7 cellular contexts compared by ENCODE assay signal in the genomic region with DNA sequence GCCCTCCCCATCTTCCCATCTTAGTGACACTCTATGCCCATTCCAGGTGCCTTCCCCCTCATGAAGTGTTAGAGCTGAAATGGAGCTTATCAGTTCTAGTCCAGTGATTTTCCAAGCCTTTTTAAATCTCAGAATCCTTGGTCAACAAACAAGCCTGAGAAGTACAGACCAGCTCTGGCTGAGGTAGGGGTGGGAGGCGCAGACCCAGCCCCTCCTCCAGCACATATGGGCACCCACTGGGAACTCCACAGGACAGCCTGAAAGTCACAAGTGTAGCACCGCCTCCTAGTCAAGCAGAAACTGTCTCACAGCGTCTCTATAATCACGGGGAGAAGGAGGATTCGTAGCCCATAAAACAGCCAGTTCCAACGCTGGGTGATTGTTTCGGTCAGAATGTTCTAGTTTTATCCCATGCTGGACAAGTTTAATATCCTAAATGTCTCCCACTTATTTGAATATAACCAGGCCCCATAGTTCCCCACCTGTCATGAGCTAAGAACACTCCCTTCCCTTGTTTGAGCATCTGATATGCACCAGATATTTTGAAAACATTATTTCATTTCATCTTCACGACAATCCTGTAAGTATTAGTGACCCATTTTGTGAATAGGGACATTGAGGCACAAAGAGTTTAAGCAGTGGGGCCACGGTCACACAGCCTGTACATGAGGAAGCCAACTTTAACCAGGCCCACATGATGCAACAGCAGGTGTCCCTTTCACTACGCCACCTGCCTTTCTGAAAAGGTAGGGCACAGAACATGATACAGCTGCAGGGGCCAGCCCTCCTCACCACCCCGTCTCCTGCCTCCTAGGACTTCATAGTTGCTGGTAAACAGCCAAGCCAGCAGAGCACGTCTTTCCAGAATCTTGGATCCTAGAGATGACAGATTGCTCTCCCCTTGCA. TPM values are rescaled to one million over a fixed set of nuclear protein-coding genes. Genes with fewer than 3 reads are reported as not detected.
DNase-seq lines count a peak whose midpoint lies in the region; ATAC-seq and TF ChIP-seq lines count a peak whose summit lies in the region.

No MANE protein-coding gene starts in this region.

- H3K4me1 Mint-ChIP-seq in activated naive CD8-positive, alpha-beta T cell treated with anti-CD3 and anti-CD28 coated beads, Interleukin-2, amount 50 U/mL, for 24 hours: peaks cover 48% of the 10 kb centered on the region

- H3K4me3 ChIP-seq in mucosa of descending colon: no peak overlapping the region

- no peaks in the 10 kb centered on the region for H3K9me3 Mint-ChIP-seq in activated naive CD8-positive, alpha-beta T cell treated with anti-CD3 and anti-CD28 coated beads, Interleukin-2, amount 50 U/mL, for 24 hours

- in situ Hi-C loops in GM13977 (cut with MboI; ENCODE audit: low pct_unique_long_range_greater_than_20kb, low sequenced_read_pairs, unreplicated experiment): no loop called here

- ATAC-seq in GM21825 (IDR thresholded peaks at IDR 0.05; ENCODE audit: unreplicated experiment) (peak; percentile 69), mucosa of descending colon (peak; percentile 77)
- ATAC-seq in activated naive CD8-positive, alpha-beta T cell treated with anti-CD3 and anti-CD28 coated beads, Interleukin-2, amount 50 U/mL, for 24 hours: no peak

- H3K4me1 ChIP-seq in mucosa of descending colon (ENCODE audit: low read depth): peaks cover 7% of the 10 kb centered on the region

- DNase-seq in GM13977 (ENCODE audit: low spot score) (peak; percentile 24), NCI-H1930 (lab: John Stamatoyannopoulos, UW) (peak; percentile 35 to 63), mucosa of descending colon (peak in 1 of 3 donors; percentile 44), AML-193 (lab: John Stamatoyannopoulos, UW) (no peak), LoVo (ENCODE audit: low spot score) (no peak)
- DNase-seq in activated naive CD8-positive, alpha-beta T cell treated with anti-CD3 and anti-CD28 coated beads, Interleukin-2, amount 50 U/mL, for 24 hours: peak; percentile 20

- H3K4me3 Mint-ChIP-seq in activated naive CD8-positive, alpha-beta T cell treated with anti-CD3 and anti-CD28 coated beads, Interleukin-2, amount 50 U/mL, for 24 hours: no peak overlapping the region

- peaks cover 52% of the 10 kb centered on the region for H3K36me3 Mint-ChIP-seq in activated naive CD8-positive, alpha-beta T cell treated with anti-CD3 and anti-CD28 coated beads, Interleukin-2, amount 50 U/mL, for 24 hours (ENCODE audit: low read depth)

- TF ChIP-seq CTCF in GM13977 (IDR thresholded peaks at IDR 0.05; ENCODE audit: extremely low read depth, insufficient read depth, missing control alignments) (peak; percentile 38), mucosa of descending colon (IDR thresholded peaks at IDR 0.05) (no peak)

- H3K27ac Mint-ChIP-seq in activated naive CD8-positive, alpha-beta T cell treated with anti-CD3 and anti-CD28 coated beads, Interleukin-2, amount 50 U/mL, for 24 hours: peak overlapping the region; percentile 69

- no peaks in the 10 kb centered on the region for H3K27me3 Mint-ChIP-seq in activated naive CD8-positive, alpha-beta T cell treated with anti-CD3 and anti-CD28 coated beads, Interleukin-2, amount 50 U/mL, for 24 hours

- no peaks in the 10 kb centered on the region for H3K9me3 ChIP-seq in mucosa of descending colon

- H3K36me3 ChIP-seq in mucosa of descending colon (ENCODE audit: low read depth): no peaks in the 10 kb centered on the region

- intact Hi-C loops in mucosa of descending colon (cut with DNase I, micrococcal nuclease): no loop called here

RNA-seq across cellular contexts. Expression of gene TRAF3IP2, which starts 40.1 kb away (rescaled TPM):
- total RNA-seq in mucosa of descending colon: 10 to 100 TPM; 33.6 to 69.5 (median 67.2) TPM

Comparison
In these comparisons a context has a peak if more than half of its experiments do, and no peak if none do; other contexts are left out.
1. DNase-seq: peak in GM13977 (single experiment), NCI-H1930 (2 of 2) and activated naive CD8-positive, alpha-beta T cell treated with anti-CD3 and anti-CD28 coated beads, Interleukin-2, amount 50 U/mL, for 24 hours (single experiment); none in AML-193 (0 of 2) and LoVo (single experiment).